8 cellular contexts compared by ENCODE assay signal in genomic region chr1:27668808-27669723, GRCh38. TPM values are rescaled to one million over a fixed set of nuclear protein-coding genes. Genes with fewer than 3 reads are reported as not detected.
A peak's percentile ranks its signal among the peaks of the same experiment; 100 is the strongest.
DNase-seq lines count a peak whose midpoint lies in the region; ATAC-seq and TF ChIP-seq lines count a peak whose summit lies in the region.

No MANE protein-coding gene starts in this region.

- intact Hi-C loops in esophagus muscularis mucosa (cut with DNase I) = loop anchor here (10.0 kb wide), 1 partner anchor 194 kb away; no protein-coding TSS in a partner anchor
- intact Hi-C loops in naive thymus-derived CD4-positive, alpha-beta T cell (cut with micrococcal nuclease) = loop anchor here (1.0 to 10.0 kb wide), 2 partner anchors 50 to 434 kb away; partner anchors contain the start of gene WDTC1 (in 1 of the 2)

- H3K9ac ChIP-seq in NT2/D1 (ENCODE audit: insufficient read length, low read depth) = peak overlapping the region; percentile 18

- peak; percentile 70 for ATAC-seq in naive thymus-derived CD4-positive, alpha-beta T cell
- ATAC-seq in stimulated activated effector memory CD8-positive, alpha-beta T cell treated with anti-CD3 and anti-CD28 coated beads, Interleukin-12 subunit alpha, Interleukin-12 subunit beta, amount 100 ng/mL, for 72 hours = peak; percentile 58
- no peak for ATAC-seq in GM19351 (IDR thresholded peaks at IDR 0.05; ENCODE audit: unreplicated experiment)

- no peaks in the 10 kb centered on the region for H3K27me3 Mint-ChIP-seq in naive thymus-derived CD4-positive, alpha-beta T cell

- 14% methylated on average over 36 of the region's 36 CpGs for WGBS in esophagus muscularis mucosa

- H3K9me3 ChIP-seq in HAP-1 (no peaks in the 10 kb centered on the region), NT2/D1 (ENCODE audit: insufficient read depth, low read length) (no peaks in the 10 kb centered on the region), esophagus muscularis mucosa (no peaks in the 10 kb centered on the region)
- H3K9me3 ChIP-seq in naive thymus-derived CD4-positive, alpha-beta T cell (ENCODE audit: control insufficient read depth in 2 of 3, low read length in 3 of 3) = no peaks in the 10 kb centered on the region

- H3K36me3 ChIP-seq in BJ (ENCODE audit: control insufficient read depth, insufficient read depth, low read length) = no peaks in the 10 kb centered on the region; the same call in 1 of the 2 replicates
- no peaks in the 10 kb centered on the region for H3K36me3 ChIP-seq in HAP-1 (replicated peaks)
- H3K36me3 ChIP-seq in NT2/D1 (ENCODE audit: insufficient read depth, insufficient read length, low read length) = no peaks in the 10 kb centered on the region
- peaks cover 0 to 26% (median 9%) of the 10 kb centered on the region in 4 donors for H3K36me3 ChIP-seq in esophagus muscularis mucosa
- peaks cover 0 to 16% (median 0%) of the 10 kb centered on the region in 3 experiments for H3K36me3 ChIP-seq in naive thymus-derived CD4-positive, alpha-beta T cell (ENCODE audit: control insufficient read depth in 2 of 3, insufficient read depth in 3 of 3, low read length in 3 of 3)

- no peak for TF ChIP-seq EP300 in esophagus muscularis mucosa (IDR thresholded peaks at IDR 0.05)

- H3K4me1 ChIP-seq in HAP-1 (peaks cover 8% of the 10 kb centered on the region), NT2/D1 (ENCODE audit: insufficient read depth, insufficient read length) (peaks cover 12% of the 10 kb centered on the region), esophagus muscularis mucosa (peaks cover 33 to 50% (median 39%) of the 10 kb centered on the region in 4 donors)
- peaks cover 21 to 23% of the 10 kb centered on the region in 2 donors for H3K4me1 ChIP-seq in naive thymus-derived CD4-positive, alpha-beta T cell (ENCODE audit: control insufficient read depth in 2 of 2, insufficient read depth in 2 of 2, low read length in 2 of 2)

- H3K27me3 ChIP-seq in BJ (ENCODE audit: control insufficient read depth, insufficient read depth, low read length) (no peaks in the 10 kb centered on the region), HAP-1 (ENCODE audit: low read depth) (no peaks in the 10 kb centered on the region), NT2/D1 (ENCODE audit: insufficient read depth, insufficient read length) (peaks cover 9% of the 10 kb centered on the region), esophagus muscularis mucosa (no peaks in the 10 kb centered on the region)
- H3K27me3 ChIP-seq in naive thymus-derived CD4-positive, alpha-beta T cell (ENCODE audit: control insufficient read depth in 2 of 2, insufficient read depth in 2 of 2, low read length in 2 of 2) = no peaks in the 10 kb centered on the region

- H3K36me3 Mint-ChIP-seq in naive thymus-derived CD4-positive, alpha-beta T cell = peaks cover 4 to 17% (median 13%) of the 10 kb centered on the region in 5 donors
- peaks cover 4% of the 10 kb centered on the region for H3K36me3 Mint-ChIP-seq in stimulated activated effector memory CD8-positive, alpha-beta T cell treated with anti-CD3 and anti-CD28 coated beads, Interleukin-12 subunit alpha, Interleukin-12 subunit beta, amount 100 ng/mL, for 72 hours

- TF ChIP-seq CTCF in BJ (IDR thresholded peaks at IDR 0.05; ENCODE audit: insufficient read depth, low read depth, low read length) = peak; percentile 98
- peak; percentile 85 to 93 (median 90) for TF ChIP-seq CTCF in esophagus muscularis mucosa (IDR thresholded peaks at IDR 0.05)

- H3K4me3 Mint-ChIP-seq in naive thymus-derived CD4-positive, alpha-beta T cell = peak overlapping the region; percentile 75 to 98 (median 88)
- H3K4me3 Mint-ChIP-seq in stimulated activated effector memory CD8-positive, alpha-beta T cell treated with anti-CD3 and anti-CD28 coated beads, Interleukin-12 subunit alpha, Interleukin-12 subunit beta, amount 100 ng/mL, for 72 hours = peak overlapping the region; percentile 58

- POLR2A ChIA-PET in BJ (lab: Charles Lee) = interaction anchor here (0.6 kb wide), 1 partner anchor 1216 kb away, joined by 11 read pairs; no protein-coding TSS in a partner anchor
- POLR2A ChIA-PET in naive thymus-derived CD4-positive, alpha-beta T cell (lab: Charles Lee) = interaction anchor here (0.8 to 15.1 kb wide), 6 partner anchors 7 to 103 kb away, joined by 3 to 338 read pairs (median 7); partner anchors contain the start of genes AHDC1, FAM76A and STX12

- DNase-seq in BJ (ENCODE audit: low read depth) = no peak
- DNase-seq in HAP-1 (ENCODE audit: low spot score in 2 of 2) = peak; percentile 54 to 92
- DNase-seq in NT2/D1 (ENCODE audit: low read depth, low spot score) = no peak
- DNase-seq in activated T-cell treated with anti-CD3 and anti-CD28 coated beads for 24 hours (ENCODE audit: low read depth) = peak; percentile 80
- DNase-seq in esophagus muscularis mucosa (ENCODE audit: extremely low spot score) = no peak
- DNase-seq in naive thymus-derived CD4-positive, alpha-beta T cell = peak; percentile 76 to 93 (median 87)
- peak; percentile 87 to 96 for DNase-seq in stimulated activated effector memory CD8-positive, alpha-beta T cell treated with anti-CD3 and anti-CD28 coated beads, Interleukin-12 subunit alpha, Interleukin-12 subunit beta, amount 100 ng/mL, for 72 hours (ENCODE audit: low spot score in 2 of 2)

- peak overlapping the region; percentile 23 to 66 (median 38) for H3K27ac ChIP-seq in esophagus muscularis mucosa (replicated peaks in 1 of 4)
- H3K27ac ChIP-seq in naive thymus-derived CD4-positive, alpha-beta T cell (ENCODE audit: low read depth, low read length) = peak overlapping the region; percentile 54

- H3K27ac Mint-ChIP-seq in naive thymus-derived CD4-positive, alpha-beta T cell = peak overlapping the region; percentile 54 to 98 (median 85)
- H3K27ac Mint-ChIP-seq in stimulated activated effector memory CD8-positive, alpha-beta T cell treated with anti-CD3 and anti-CD28 coated beads, Interleukin-12 subunit alpha, Interleukin-12 subunit beta, amount 100 ng/mL, for 72 hours = peak overlapping the region; percentile 12

- in situ Hi-C loops in HAP-1 (cut with MboI; ENCODE audit: low sequenced_read_pairs) = no loop called here

- CTCF ChIA-PET in BJ (lab: Yijun Ruan, JAX) = interaction anchor here (0.6 to 4.0 kb wide), 46 partner anchors 8 to 350 kb away, joined by 3 to 41 read pairs (median 4); partner anchors contain the start of genes FAM76A, PPP1R8 and STX12
- CTCF ChIA-PET in naive thymus-derived CD4-positive, alpha-beta T cell (lab: Charles Lee) = interaction anchor here (0.6 to 13.0 kb wide), 24 partner anchors 9 to 1260 kb away, joined by 3 to 378 read pairs (median 3); partner anchors contain the start of genes AHDC1, FAM76A and STX12

- no peaks in the 10 kb centered on the region for H3K9me3 Mint-ChIP-seq in naive thymus-derived CD4-positive, alpha-beta T cell
- H3K9me3 Mint-ChIP-seq in stimulated activated effector memory CD8-positive, alpha-beta T cell treated with anti-CD3 and anti-CD28 coated beads, Interleukin-12 subunit alpha, Interleukin-12 subunit beta, amount 100 ng/mL, for 72 hours = no peaks in the 10 kb centered on the region

- no peak for TF ChIP-seq POLR2A in esophagus muscularis mucosa (IDR thresholded peaks at IDR 0.05; ENCODE audit: low read depth)

- H3K4me1 Mint-ChIP-seq in naive thymus-derived CD4-positive, alpha-beta T cell = peaks cover 16 to 52% (median 43%) of the 10 kb centered on the region in 7 donors
- H3K4me1 Mint-ChIP-seq in stimulated activated effector memory CD8-positive, alpha-beta T cell treated with anti-CD3 and anti-CD28 coated beads, Interleukin-12 subunit alpha, Interleukin-12 subunit beta, amount 100 ng/mL, for 72 hours = peaks cover 30% of the 10 kb centered on the region

- H3K4me3 ChIP-seq in BJ (ENCODE audit: low read depth, low read length) = peak overlapping the region; percentile 34
- H3K4me3 ChIP-seq in HAP-1 = peak overlapping the region; percentile 23
- no peak overlapping the region for H3K4me3 ChIP-seq in NT2/D1 (ENCODE audit: insufficient read length, low read depth)
- H3K4me3 ChIP-seq in esophagus muscularis mucosa = peak overlapping the region; percentile 51 to 59 (median 54)
- H3K4me3 ChIP-seq in naive thymus-derived CD4-positive, alpha-beta T cell (ENCODE audit: low read length) = peak overlapping the region; percentile 68

RNA-seq across cellular contexts. Expression of gene IFI6, which starts 2.9 kb away (rescaled TPM):
- polyA plus RNA-seq in BJ (2011; rRNA removed) = 68.0 and 75.7 TPM in 2 replicates
- polyA minus RNA-seq in BJ (2011; rRNA and poly(A)+ RNA removed) = 16.4 and 33.2 TPM in 2 replicates
- 10 to 100 TPM; 33.2 to 86.3 (median 70.2) TPM for total RNA-seq in esophagus muscularis mucosa
- 100 to 1,000 TPM in 1 of 5 experiments, 10 to 100 TPM in 4; 24.7 to 266 (median 33.2) TPM for total RNA-seq in naive thymus-derived CD4-positive, alpha-beta T cell
- 100 to 1,000 TPM; 166 to 186 TPM for polyA plus RNA-seq in naive thymus-derived CD4-positive, alpha-beta T cell

RNA-seq across cellular contexts. Expression of gene FGR, which starts 34.1 kb away (rescaled TPM):
- polyA plus RNA-seq in BJ (2011; rRNA removed) = not detected in 2 replicates
- 0.21 TPM in 1 of 2 replicates, not detected in the other for polyA minus RNA-seq in BJ (2011; rRNA and poly(A)+ RNA removed)
- total RNA-seq in esophagus muscularis mucosa = 10 to 100 TPM; 12.0 to 32.1 (median 12.6) TPM
- total RNA-seq in naive thymus-derived CD4-positive, alpha-beta T cell = 100 to 1,000 TPM in 1 of 5 experiments, 10 to 100 TPM in 1, 1 to 10 TPM in 2, under 1 TPM in 1; 0.15 to 246 (median 1.9) TPM
- under 1 TPM; 0.70 to 0.72 TPM for polyA plus RNA-seq in naive thymus-derived CD4-positive, alpha-beta T cell

RNA-seq across cellular contexts. Expression of gene FAM76A, which starts 56.7 kb away (rescaled TPM):
- 3.9 and 5.7 TPM in 2 replicates for polyA plus RNA-seq in BJ (2011; rRNA removed)
- 4.9 and 6.9 TPM in 2 replicates for polyA minus RNA-seq in BJ (2011; rRNA and poly(A)+ RNA removed)
- 10 to 100 TPM; 15.6 to 17.4 (median 16.6) TPM for total RNA-seq in esophagus muscularis mucosa
- 10 to 100 TPM; 15.2 to 25.2 (median 22.2) TPM for total RNA-seq in naive thymus-derived CD4-positive, alpha-beta T cell
- polyA plus RNA-seq in naive thymus-derived CD4-positive, alpha-beta T cell = 10 to 100 TPM in 1 of 2 donors, 1 to 10 TPM in 1; 9.0 to 10.2 TPM

Comparison
In these comparisons a context has a peak if more than half of its experiments do, and no peak if none do; other contexts are left out.
1. DNase-seq: peak in HAP-1 (2 of 2), activated T-cell treated with anti-CD3 and anti-CD28 coated beads for 24 hours (single experiment), naive thymus-derived CD4-positive, alpha-beta T cell (9 of 9) and stimulated activated effector memory CD8-positive, alpha-beta T cell treated with anti-CD3 and anti-CD28 coated beads, Interleukin-12 subunit alpha, Interleukin-12 subunit beta, amount 100 ng/mL, for 72 hours (2 of 2); none in BJ (single experiment), NT2/D1 (single experiment) and esophagus muscularis mucosa (single experiment).